3 cellular contexts compared by ENCODE assay signal in genomic region chr6:49736017-49736508, GRCh38.
TF ChIP-seq lines count a peak whose summit lies in the region.

No MANE protein-coding gene starts in this region.

TF ChIP-seq in GM23338, 12 proteins besides CTCF, POLR2A, EP300 and RAD21 (continues in another document):
- TF ChIP-seq, protein P1, sequence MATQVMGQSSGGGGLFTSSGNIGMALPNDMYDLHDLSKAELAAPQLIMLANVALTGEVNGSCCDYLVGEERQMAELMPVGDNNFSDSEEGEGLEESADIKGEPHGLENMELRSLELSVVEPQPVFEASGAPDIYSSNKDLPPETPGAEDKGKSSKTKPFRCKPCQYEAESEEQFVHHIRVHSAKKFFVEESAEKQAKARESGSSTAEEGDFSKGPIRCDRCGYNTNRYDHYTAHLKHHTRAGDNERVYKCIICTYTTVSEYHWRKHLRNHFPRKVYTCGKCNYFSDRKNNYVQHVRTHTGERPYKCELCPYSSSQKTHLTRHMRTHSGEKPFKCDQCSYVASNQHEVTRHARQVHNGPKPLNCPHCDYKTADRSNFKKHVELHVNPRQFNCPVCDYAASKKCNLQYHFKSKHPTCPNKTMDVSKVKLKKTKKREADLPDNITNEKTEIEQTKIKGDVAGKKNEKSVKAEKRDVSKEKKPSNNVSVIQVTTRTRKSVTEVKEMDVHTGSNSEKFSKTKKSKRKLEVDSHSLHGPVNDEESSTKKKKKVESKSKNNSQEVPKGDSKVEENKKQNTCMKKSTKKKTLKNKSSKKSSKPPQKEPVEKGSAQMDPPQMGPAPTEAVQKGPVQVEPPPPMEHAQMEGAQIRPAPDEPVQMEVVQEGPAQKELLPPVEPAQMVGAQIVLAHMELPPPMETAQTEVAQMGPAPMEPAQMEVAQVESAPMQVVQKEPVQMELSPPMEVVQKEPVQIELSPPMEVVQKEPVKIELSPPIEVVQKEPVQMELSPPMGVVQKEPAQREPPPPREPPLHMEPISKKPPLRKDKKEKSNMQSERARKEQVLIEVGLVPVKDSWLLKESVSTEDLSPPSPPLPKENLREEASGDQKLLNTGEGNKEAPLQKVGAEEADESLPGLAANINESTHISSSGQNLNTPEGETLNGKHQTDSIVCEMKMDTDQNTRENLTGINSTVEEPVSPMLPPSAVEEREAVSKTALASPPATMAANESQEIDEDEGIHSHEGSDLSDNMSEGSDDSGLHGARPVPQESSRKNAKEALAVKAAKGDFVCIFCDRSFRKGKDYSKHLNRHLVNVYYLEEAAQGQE (IDR thresholded peaks at IDR 0.05; ENCODE audit: unreplicated experiment): no peak
- TF ChIP-seq POLR2AphosphoS5 (IDR thresholded peaks at IDR 0.05; ENCODE audit: low read depth): no peak
- TF ChIP-seq EZH2 (IDR thresholded peaks at IDR 0.05; ENCODE audit: low read depth, unreplicated experiment): no peak
- no peak for TF ChIP-seq STAT1 (IDR thresholded peaks at IDR 0.05; ENCODE audit: unreplicated experiment)
- no peak for TF ChIP-seq EZH2phosphoT487 (IDR thresholded peaks at IDR 0.05; ENCODE audit: unreplicated experiment)
- TF ChIP-seq NANOG (IDR thresholded peaks at IDR 0.05; ENCODE audit: borderline replicate concordance): no peak
- no peak for TF ChIP-seq ZNF331 (CRISPR knock-in tag; IDR thresholded peaks at IDR 0.05; ENCODE audit: low read depth)
- TF ChIP-seq, protein P2, sequence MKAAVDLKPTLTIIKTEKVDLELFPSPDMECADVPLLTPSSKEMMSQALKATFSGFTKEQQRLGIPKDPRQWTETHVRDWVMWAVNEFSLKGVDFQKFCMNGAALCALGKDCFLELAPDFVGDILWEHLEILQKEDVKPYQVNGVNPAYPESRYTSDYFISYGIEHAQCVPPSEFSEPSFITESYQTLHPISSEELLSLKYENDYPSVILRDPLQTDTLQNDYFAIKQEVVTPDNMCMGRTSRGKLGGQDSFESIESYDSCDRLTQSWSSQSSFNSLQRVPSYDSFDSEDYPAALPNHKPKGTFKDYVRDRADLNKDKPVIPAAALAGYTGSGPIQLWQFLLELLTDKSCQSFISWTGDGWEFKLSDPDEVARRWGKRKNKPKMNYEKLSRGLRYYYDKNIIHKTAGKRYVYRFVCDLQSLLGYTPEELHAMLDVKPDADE (IDR thresholded peaks at IDR 0.05): no peak
- no peak for TF ChIP-seq ZNF114 (CRISPR knock-in tag; IDR thresholded peaks at IDR 0.05)
- no peak for TF ChIP-seq CREB1 (CRISPR knock-in tag; IDR thresholded peaks at IDR 0.05; ENCODE audit: low read depth)
- no peak for TF ChIP-seq JUNB (IDR thresholded peaks at IDR 0.05; ENCODE audit: unreplicated experiment)

TF ChIP-seq in K562, 482 proteins besides CTCF, POLR2A, EP300 and RAD21 (continues in another document):
- TF ChIP-seq ZNF395 (CRISPR knock-in tag; IDR thresholded peaks at IDR 0.05): peak; percentile 67; the same call in 1 of the 2 replicates
- TF ChIP-seq CHCHD3 (CRISPR knock-in tag; IDR thresholded peaks at IDR 0.05): no peak
- no peak for TF ChIP-seq GTF2E2 (tag; IDR thresholded peaks at IDR 0.05)
- TF ChIP-seq BMI1 (IDR thresholded peaks at IDR 0.05; ENCODE audit: low read length): no peak
- 0 out of 2 replicates have a peak, but pooled peaks have one; percentile 48 for TF ChIP-seq ILF3 (IDR thresholded peaks at IDR 0.05; ENCODE audit: borderline replicate concordance)
- TF ChIP-seq POLR2H (tag; IDR thresholded peaks at IDR 0.05; ENCODE audit: low read depth): no peak
- no peak for TF ChIP-seq ZNF224 (CRISPR knock-in tag; IDR thresholded peaks at IDR 0.05)
- no peak for TF ChIP-seq ZNF512 (tag; IDR thresholded peaks at IDR 0.05)
- no peak for TF ChIP-seq HDAC6 (IDR thresholded peaks at IDR 0.05; ENCODE audit: low read depth, low read length)
- no peak for TF ChIP-seq PHF20 (IDR thresholded peaks at IDR 0.05; ENCODE audit: partially characterized antibody)
- peak; percentile 64 for TF ChIP-seq HDAC3 (IDR thresholded peaks at IDR 0.05; ENCODE audit: borderline replicate concordance, partially characterized antibody)
- no peak for TF ChIP-seq ZNF133 (CRISPR knock-in tag; IDR thresholded peaks at IDR 0.05)
- TF ChIP-seq, protein P3, sequence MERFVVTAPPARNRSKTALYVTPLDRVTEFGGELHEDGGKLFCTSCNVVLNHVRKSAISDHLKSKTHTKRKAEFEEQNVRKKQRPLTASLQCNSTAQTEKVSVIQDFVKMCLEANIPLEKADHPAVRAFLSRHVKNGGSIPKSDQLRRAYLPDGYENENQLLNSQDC (CRISPR knock-in tag; IDR thresholded peaks at IDR 0.05): no peak
- TF ChIP-seq, protein P4, sequence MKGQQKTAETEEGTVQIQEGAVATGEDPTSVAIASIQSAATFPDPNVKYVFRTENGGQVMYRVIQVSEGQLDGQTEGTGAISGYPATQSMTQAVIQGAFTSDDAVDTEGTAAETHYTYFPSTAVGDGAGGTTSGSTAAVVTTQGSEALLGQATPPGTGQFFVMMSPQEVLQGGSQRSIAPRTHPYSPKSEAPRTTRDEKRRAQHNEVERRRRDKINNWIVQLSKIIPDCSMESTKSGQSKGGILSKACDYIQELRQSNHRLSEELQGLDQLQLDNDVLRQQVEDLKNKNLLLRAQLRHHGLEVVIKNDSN (CRISPR knock-in tag; IDR thresholded peaks at IDR 0.05): no peak
- no peak for TF ChIP-seq THRA (IDR thresholded peaks at IDR 0.05)
- TF ChIP-seq ATF4 (CRISPR knock-in tag; IDR thresholded peaks at IDR 0.05): no peak
- TF ChIP-seq MAZ (CRISPR knock-in tag; conservative IDR thresholded peaks at IDR 0.05 in 1 of 2, IDR thresholded peaks at IDR 0.05 in 1 of 2): 0 out of 4 replicates have a peak, but pooled peaks of 1 of the 2 experiments have one; percentile 61
- no peak for TF ChIP-seq ZNF583 (CRISPR knock-in tag; IDR thresholded peaks at IDR 0.05)
- TF ChIP-seq ZNF589 (CRISPR knock-in tag; IDR thresholded peaks at IDR 0.05; ENCODE audit: low read depth): no peak
- TF ChIP-seq ZNF354B (CRISPR knock-in tag; IDR thresholded peaks at IDR 0.05): no peak

TF ChIP-seq in WTC11, 78 proteins besides CTCF, POLR2A, EP300 and RAD21:
- TF ChIP-seq ESRRA (CRISPR knock-in tag; IDR thresholded peaks at IDR 0.05; ENCODE audit: borderline replicate concordance) (no peak), ZBTB21 (CRISPR knock-in tag; IDR thresholded peaks at IDR 0.05; ENCODE audit: borderline replicate concordance) (no peak), ZMAT4 (CRISPR knock-in tag; IDR thresholded peaks at IDR 0.05) (no peak), TEAD4 (CRISPR knock-in tag; IDR thresholded peaks at IDR 0.05) (no peak), GTF2I (CRISPR knock-in tag; conservative IDR thresholded peaks at IDR 0.05) (no peak), FOXP1 (CRISPR knock-in tag; IDR thresholded peaks at IDR 0.05; ENCODE audit: borderline replicate concordance) (no peak), OVOL2 (CRISPR knock-in tag; IDR thresholded peaks at IDR 0.05; ENCODE audit: borderline replicate concordance) (no peak), NFYB (CRISPR knock-in tag; conservative IDR thresholded peaks at IDR 0.05; ENCODE audit: low read depth) (no peak), E2F4 (CRISPR knock-in tag; IDR thresholded peaks at IDR 0.05; ENCODE audit: borderline replicate concordance, low read depth) (no peak)
- TF ChIP-seq, protein P5, sequence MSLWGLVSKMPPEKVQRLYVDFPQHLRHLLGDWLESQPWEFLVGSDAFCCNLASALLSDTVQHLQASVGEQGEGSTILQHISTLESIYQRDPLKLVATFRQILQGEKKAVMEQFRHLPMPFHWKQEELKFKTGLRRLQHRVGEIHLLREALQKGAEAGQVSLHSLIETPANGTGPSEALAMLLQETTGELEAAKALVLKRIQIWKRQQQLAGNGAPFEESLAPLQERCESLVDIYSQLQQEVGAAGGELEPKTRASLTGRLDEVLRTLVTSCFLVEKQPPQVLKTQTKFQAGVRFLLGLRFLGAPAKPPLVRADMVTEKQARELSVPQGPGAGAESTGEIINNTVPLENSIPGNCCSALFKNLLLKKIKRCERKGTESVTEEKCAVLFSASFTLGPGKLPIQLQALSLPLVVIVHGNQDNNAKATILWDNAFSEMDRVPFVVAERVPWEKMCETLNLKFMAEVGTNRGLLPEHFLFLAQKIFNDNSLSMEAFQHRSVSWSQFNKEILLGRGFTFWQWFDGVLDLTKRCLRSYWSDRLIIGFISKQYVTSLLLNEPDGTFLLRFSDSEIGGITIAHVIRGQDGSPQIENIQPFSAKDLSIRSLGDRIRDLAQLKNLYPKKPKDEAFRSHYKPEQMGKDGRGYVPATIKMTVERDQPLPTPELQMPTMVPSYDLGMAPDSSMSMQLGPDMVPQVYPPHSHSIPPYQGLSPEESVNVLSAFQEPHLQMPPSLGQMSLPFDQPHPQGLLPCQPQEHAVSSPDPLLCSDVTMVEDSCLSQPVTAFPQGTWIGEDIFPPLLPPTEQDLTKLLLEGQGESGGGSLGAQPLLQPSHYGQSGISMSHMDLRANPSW (CRISPR knock-in tag; conservative IDR thresholded peaks at IDR 0.05; ENCODE audit: low read depth): no peak
- TF ChIP-seq, protein P6, sequence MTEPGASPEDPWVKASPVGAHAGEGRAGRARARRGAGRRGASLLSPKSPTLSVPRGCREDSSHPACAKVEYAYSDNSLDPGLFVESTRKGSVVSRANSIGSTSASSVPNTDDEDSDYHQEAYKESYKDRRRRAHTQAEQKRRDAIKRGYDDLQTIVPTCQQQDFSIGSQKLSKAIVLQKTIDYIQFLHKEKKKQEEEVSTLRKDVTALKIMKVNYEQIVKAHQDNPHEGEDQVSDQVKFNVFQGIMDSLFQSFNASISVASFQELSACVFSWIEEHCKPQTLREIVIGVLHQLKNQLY (CRISPR knock-in tag; IDR thresholded peaks at IDR 0.05): no peak
- TF ChIP-seq, protein P7, sequence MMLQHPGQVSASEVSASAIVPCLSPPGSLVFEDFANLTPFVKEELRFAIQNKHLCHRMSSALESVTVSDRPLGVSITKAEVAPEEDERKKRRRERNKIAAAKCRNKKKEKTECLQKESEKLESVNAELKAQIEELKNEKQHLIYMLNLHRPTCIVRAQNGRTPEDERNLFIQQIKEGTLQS (CRISPR knock-in tag; conservative IDR thresholded peaks at IDR 0.05): no peak
- TF ChIP-seq, protein P8, sequence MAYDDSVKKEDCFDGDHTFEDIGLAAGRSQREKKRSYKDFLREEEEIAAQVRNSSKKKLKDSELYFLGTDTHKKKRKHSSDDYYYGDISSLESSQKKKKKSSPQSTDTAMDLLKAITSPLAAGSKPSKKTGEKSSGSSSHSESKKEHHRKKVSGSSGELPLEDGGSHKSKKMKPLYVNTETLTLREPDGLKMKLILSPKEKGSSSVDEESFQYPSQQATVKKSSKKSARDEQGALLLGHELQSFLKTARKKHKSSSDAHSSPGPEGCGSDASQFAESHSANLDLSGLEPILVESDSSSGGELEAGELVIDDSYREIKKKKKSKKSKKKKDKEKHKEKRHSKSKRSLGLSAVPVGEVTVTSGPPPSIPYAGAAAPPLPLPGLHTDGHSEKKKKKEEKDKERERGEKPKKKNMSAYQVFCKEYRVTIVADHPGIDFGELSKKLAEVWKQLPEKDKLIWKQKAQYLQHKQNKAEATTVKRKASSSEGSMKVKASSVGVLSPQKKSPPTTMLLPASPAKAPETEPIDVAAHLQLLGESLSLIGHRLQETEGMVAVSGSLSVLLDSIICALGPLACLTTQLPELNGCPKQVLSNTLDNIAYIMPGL (CRISPR knock-in tag; IDR thresholded peaks at IDR 0.05): no peak
